ENCODE assay signal across 10 cellular contexts in the genomic region with DNA sequence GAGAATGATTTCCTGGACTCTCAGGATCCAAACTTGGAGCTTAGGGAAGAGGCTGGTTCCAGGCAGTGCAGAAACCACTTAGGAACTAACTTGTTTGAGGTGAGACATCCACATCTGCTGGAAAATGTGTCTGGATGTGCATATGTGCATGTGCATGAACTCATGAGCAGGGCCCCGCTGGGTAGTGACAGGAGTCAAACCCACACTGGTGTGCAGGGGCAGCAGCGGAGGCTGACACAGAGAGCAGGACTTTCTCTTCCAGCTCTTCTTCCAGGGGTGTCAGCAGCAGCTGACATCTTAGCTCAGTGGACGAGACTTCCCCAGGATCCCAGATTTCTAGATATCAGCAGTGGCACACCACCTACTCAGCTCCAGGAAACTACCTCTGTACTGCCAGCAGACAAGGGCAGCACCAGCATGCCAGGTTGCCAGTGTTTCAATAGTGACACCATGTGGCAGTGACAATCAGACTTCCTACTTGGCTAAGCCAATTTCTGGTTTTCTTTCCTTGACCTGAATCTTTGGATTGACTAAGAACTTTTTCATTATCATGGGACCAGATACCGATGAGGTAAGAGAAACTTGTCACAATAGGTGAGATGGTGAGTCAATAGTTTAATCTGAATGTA.
DNase-seq lines count a peak whose midpoint lies in the region; ATAC-seq and TF ChIP-seq lines count a peak whose summit lies in the region.
"Had no signal": no experiment of that assay in that cellular context is flagged by ENCODE, and none has a peak within 500 bp of the region (broad histone marks: within the 10 kb centered on the region; RNA-seq: fewer than 3 reads in every experiment).

No MANE protein-coding gene starts in this region.

- H3K4me3 Mint-ChIP-seq in stimulated activated effector memory CD8-positive, alpha-beta T cell treated with anti-CD3 and anti-CD28 coated beads, Interleukin-12 subunit alpha, Interleukin-12 subunit beta, amount 100 ng/mL, for 72 hours, result no peak overlapping the region

- H3K36me3 ChIP-seq in OCI-LY1 (ENCODE audit: insufficient read depth, low read length), result no peaks in the 10 kb centered on the region

- DNase-seq in left ventricle myocardium superior, result no peak
- no peak for DNase-seq in erythroblast (lab: John Stamatoyannopoulos, UW)
- DNase-seq in stimulated activated effector memory CD8-positive, alpha-beta T cell treated with anti-CD3 and anti-CD28 coated beads, Interleukin-12 subunit alpha, Interleukin-12 subunit beta, amount 100 ng/mL, for 72 hours (ENCODE audit: low spot score in 2 of 2), result no peak
- no peak for DNase-seq in NCI-H187 treated with DMSO at 0.1 percent for 48 hours (lab: John Stamatoyannopoulos, UW)
- no peak for DNase-seq in KBM-7
- DNase-seq: activated gamma-delta T cell, right cardiac atrium had no signal

- no peak overlapping the region for H3K9ac ChIP-seq in OCI-LY1 (ENCODE audit: low read length)

- H3K9me3 Mint-ChIP-seq in stimulated activated effector memory CD8-positive, alpha-beta T cell treated with anti-CD3 and anti-CD28 coated beads, Interleukin-12 subunit alpha, Interleukin-12 subunit beta, amount 100 ng/mL, for 72 hours, result peaks cover 4% of the 10 kb centered on the region

- no peaks in the 10 kb centered on the region for H3K27me3 ChIP-seq in OCI-LY1 (ENCODE audit: insufficient read depth, low read length)

- TF ChIP-seq CTCF in 22Rv1 (IDR thresholded peaks at IDR 0.05) (peak; percentile 23; the same call in 1 of the 2 replicates), GM12872 (IDR thresholded peaks at IDR 0.05; ENCODE audit: insufficient read depth, low read depth, low read length) (peak; percentile 38; the same call in 2 of the 3 replicates), OCI-LY1 (IDR thresholded peaks at IDR 0.05; ENCODE audit: low read length) (peak; percentile 23; the same call in 1 of the 2 replicates)

- H3K27ac ChIP-seq in 22Rv1 (no peak overlapping the region), OCI-LY1 (ENCODE audit: low read depth, low read length, poor library complexity, severe bottlenecking) (no peak overlapping the region)

- no peak overlapping the region for H3K4me2 ChIP-seq in OCI-LY1 (ENCODE audit: low read length)

- H3K4me3 ChIP-seq in OCI-LY1 (ENCODE audit: low read depth, low read length, poor library complexity, severe bottlenecking), result no peak overlapping the region

- peak; percentile 87 for ATAC-seq in left ventricle myocardium superior
- ATAC-seq in stimulated activated effector memory CD8-positive, alpha-beta T cell treated with anti-CD3 and anti-CD28 coated beads, Interleukin-12 subunit alpha, Interleukin-12 subunit beta, amount 100 ng/mL, for 72 hours, result no peak

- no peaks in the 10 kb centered on the region for H3K4me1 Mint-ChIP-seq in stimulated activated effector memory CD8-positive, alpha-beta T cell treated with anti-CD3 and anti-CD28 coated beads, Interleukin-12 subunit alpha, Interleukin-12 subunit beta, amount 100 ng/mL, for 72 hours

- no peaks in the 10 kb centered on the region for H3K4me1 ChIP-seq in OCI-LY1 (ENCODE audit: insufficient read depth, low read length, severe bottlenecking)

- no peak overlapping the region for H3K27ac Mint-ChIP-seq in stimulated activated effector memory CD8-positive, alpha-beta T cell treated with anti-CD3 and anti-CD28 coated beads, Interleukin-12 subunit alpha, Interleukin-12 subunit beta, amount 100 ng/mL, for 72 hours

- H3K9me2 ChIP-seq in OCI-LY1 (ENCODE audit: low read depth, low read length), result no peaks in the 10 kb centered on the region

- no peaks in the 10 kb centered on the region for H3K79me2 ChIP-seq in OCI-LY1 (ENCODE audit: insufficient read depth, low read length)

- H3F3A ChIP-seq in OCI-LY1 (ENCODE audit: insufficient read depth, low read length), result no peaks in the 10 kb centered on the region

- no peaks in the 10 kb centered on the region for H3K9me3 ChIP-seq in OCI-LY1 (ENCODE audit: low read length)

- no peaks in the 10 kb centered on the region for H3K36me3 Mint-ChIP-seq in stimulated activated effector memory CD8-positive, alpha-beta T cell treated with anti-CD3 and anti-CD28 coated beads, Interleukin-12 subunit alpha, Interleukin-12 subunit beta, amount 100 ng/mL, for 72 hours

- no peak for TF ChIP-seq POLR2A in erythroblast (IDR thresholded peaks at IDR 0.05; ENCODE audit: low read length)

- intact Hi-C loops in left ventricle myocardium superior (cut with micrococcal nuclease), result no loop called here

- H4K20me1 ChIP-seq in OCI-LY1 (ENCODE audit: insufficient read depth, low read length), result no peaks in the 10 kb centered on the region

- H2AFZ ChIP-seq in OCI-LY1 (ENCODE audit: low read length), result no peak overlapping the region

- in situ Hi-C loops in KBM-7 (cut with MboI; ENCODE audit: low pct_unique_long_range_greater_than_20kb, low sequenced_read_pairs), result no loop called here
